Comparison of ENCODE assay signal across 30 cellular contexts in genomic region chr7:33965116-33965827, GRCh38.
DNase-seq lines count a peak whose midpoint lies in the region; ATAC-seq and TF ChIP-seq lines count a peak whose summit lies in the region.
"Had no signal": no experiment of that assay in that cellular context is flagged by ENCODE, and none has a peak within 500 bp of the region (broad histone marks: within the 10 kb centered on the region; RNA-seq: fewer than 3 reads in every experiment).

No MANE protein-coding gene starts in this region.

- no peak overlapping the region for H3K4me3 Mint-ChIP-seq in nephron
- H3K4me3 Mint-ChIP-seq: activated CD8-positive, alpha-beta T cell treated with anti-CD3 and anti-CD28 coated beads for 36 hours; activated naive CD8-positive, alpha-beta T cell treated with anti-CD3 and anti-CD28 coated beads, Interleukin-2, amount 50 U/mL, for 24 hours; GM23338; mesothelial cell of epicardium; natural killer cell treated with Interleukin-12 subunit alpha and Interleukin-12 subunit beta and Interleukin-15 and Interleukin-18, amount 100 ng/mL, for 72 hours; stimulated activated effector memory CD8-positive, alpha-beta T cell treated with anti-CD3 and anti-CD28 coated beads, Interleukin-12 subunit alpha, Interleukin-12 subunit beta, amount 100 ng/mL, for 72 hours had no signal

- H3K27ac Mint-ChIP-seq in nephron = peak overlapping the region; percentile 68 to 89 (median 70)
- H3K27ac Mint-ChIP-seq: activated CD8-positive, alpha-beta T cell treated with anti-CD3 and anti-CD28 coated beads for 36 hours; activated naive CD8-positive, alpha-beta T cell treated with anti-CD3 and anti-CD28 coated beads, Interleukin-2, amount 50 U/mL, for 24 hours; GM23338; mesothelial cell of epicardium; natural killer cell treated with Interleukin-12 subunit alpha and Interleukin-12 subunit beta and Interleukin-15 and Interleukin-18, amount 100 ng/mL, for 72 hours; stimulated activated effector memory CD8-positive, alpha-beta T cell treated with anti-CD3 and anti-CD28 coated beads, Interleukin-12 subunit alpha, Interleukin-12 subunit beta, amount 100 ng/mL, for 72 hours had no signal

- no peak overlapping the region for H3K4me3 ChIP-seq in fibroblast of mammary gland (ENCODE audit: control insufficient read depth, low read depth, low read length)
- H3K4me3 ChIP-seq: breast epithelium, GM23338, testis, vagina had no signal

- no peak for TF ChIP-seq CTCF in fibroblast of mammary gland (conservative IDR thresholded peaks at IDR 0.05; ENCODE audit: control insufficient read depth, insufficient read depth, low read depth, low read length)
- no peak for TF ChIP-seq CTCF in nephron (IDR thresholded peaks at IDR 0.05; ENCODE audit: unreplicated experiment in 3 of 3)

- H3K4me1 Mint-ChIP-seq in nephron = peaks cover 42% of the 10 kb centered on the region
- H3K4me1 Mint-ChIP-seq: activated naive CD8-positive, alpha-beta T cell treated with anti-CD3 and anti-CD28 coated beads, Interleukin-2, amount 50 U/mL, for 24 hours; stimulated activated effector memory CD8-positive, alpha-beta T cell treated with anti-CD3 and anti-CD28 coated beads, Interleukin-12 subunit alpha, Interleukin-12 subunit beta, amount 100 ng/mL, for 72 hours had no signal

- peaks cover 7% of the 10 kb centered on the region for H3K27me3 Mint-ChIP-seq in nephron (ENCODE audit: low read depth)

- in situ Hi-C loops in ACHN (cut with HindIII; ENCODE audit: low pct_ligation_motif_present, low pct_unique_long_range_greater_than_20kb, low sequenced_read_pairs) = no loop called here

- peaks cover 4% of the 10 kb centered on the region for H3K36me3 Mint-ChIP-seq in nephron (ENCODE audit: low read depth)
- H3K36me3 Mint-ChIP-seq: mesothelial cell of epicardium; natural killer cell treated with Interleukin-12 subunit alpha and Interleukin-12 subunit beta and Interleukin-15 and Interleukin-18, amount 100 ng/mL, for 72 hours; stimulated activated effector memory CD8-positive, alpha-beta T cell treated with anti-CD3 and anti-CD28 coated beads, Interleukin-12 subunit alpha, Interleukin-12 subunit beta, amount 100 ng/mL, for 72 hours had no signal

- peak; percentile 76 for ATAC-seq in SK-N-SH treated with all-trans-retinoic acid at 6 μM for 48 hours
- no peak for ATAC-seq in HG03108 (IDR thresholded peaks at IDR 0.05; ENCODE audit: unreplicated experiment)
- ATAC-seq in GM18870 (IDR thresholded peaks at IDR 0.05; ENCODE audit: unreplicated experiment) = no peak
- ATAC-seq: activated CD4-positive, CD25-positive, alpha-beta regulatory T cell treated with anti-CD3 and anti-CD28 coated beads, Interleukin-2, amount 50 U/mL, for 24 hours; activated CD8-positive, alpha-beta T cell treated with anti-CD3 and anti-CD28 coated beads for 36 hours; activated naive CD8-positive, alpha-beta T cell treated with anti-CD3 and anti-CD28 coated beads, Interleukin-2, amount 50 U/mL, for 24 hours; GM23338; natural killer cell treated with Interleukin-12 subunit alpha and Interleukin-12 subunit beta and Interleukin-15 and Interleukin-18, amount 100 ng/mL, for 72 hours; stimulated activated effector memory CD8-positive, alpha-beta T cell treated with anti-CD3 and anti-CD28 coated beads, Interleukin-12 subunit alpha, Interleukin-12 subunit beta, amount 100 ng/mL, for 72 hours had no signal

- H3K9me3 Mint-ChIP-seq in nephron = no peaks in the 10 kb centered on the region
- H3K9me3 Mint-ChIP-seq: activated CD8-positive, alpha-beta T cell treated with anti-CD3 and anti-CD28 coated beads for 36 hours; activated naive CD8-positive, alpha-beta T cell treated with anti-CD3 and anti-CD28 coated beads, Interleukin-2, amount 50 U/mL, for 24 hours; GM23338; mesothelial cell of epicardium; natural killer cell treated with Interleukin-12 subunit alpha and Interleukin-12 subunit beta and Interleukin-15 and Interleukin-18, amount 100 ng/mL, for 72 hours; stimulated activated effector memory CD8-positive, alpha-beta T cell treated with anti-CD3 and anti-CD28 coated beads, Interleukin-12 subunit alpha, Interleukin-12 subunit beta, amount 100 ng/mL, for 72 hours had no signal

- DNase-seq in ACHN (peak; percentile 6), fibroblast of mammary gland (ENCODE audit: low read depth) (peak; percentile 82), SHP77 (lab: John Stamatoyannopoulos, UW) (no peak), NOMO-1 (lab: John Stamatoyannopoulos, UW; ENCODE audit: unreplicated experiment in 2 of 2) (no peak)
- DNase-seq: activated CD8-positive, alpha-beta T cell treated with anti-CD3 and anti-CD28 coated beads for 36 hours; activated gamma-delta T cell; activated naive CD8-positive, alpha-beta T cell treated with anti-CD3 and anti-CD28 coated beads, Interleukin-2, amount 50 U/mL, for 24 hours; activated T-cell treated with anti-CD3 and anti-CD28 coated beads for 4 hours; dermis blood vessel endothelial cell; kidney glomerular epithelial cell; NCI-H1417 treated with DMSO at 0.1 percent for 48 hours; NCI-H2107; NCI-H510A treated with DMSO at 0.1 percent for 48 hours; NK-92 treated with Interleukin-12 subunit alpha and Interleukin-12 subunit beta, amount 100 ng/mL, for 24 hours; posterior cingulate gyrus; small intestine; stimulated activated CD4-positive, alpha-beta T cell treated with anti-CD3 and anti-CD28 coated beads, Interleukin-2, amount 100 ng/mL, for 24 hours; T1000 had no signal

TF ChIP-seq in SK-N-SH treated with all-trans-retinoic acid at 6 μM for 48 hours, 23 proteins besides CTCF, POLR2A, EP300 and RAD21:
- TF ChIP-seq ISL1 (CRISPR knock-in tag; IDR thresholded peaks at IDR 0.05) = peak; percentile 58; the same call in 1 of the 2 replicates
- no peak for TF ChIP-seq TCF4 (CRISPR knock-in tag; IDR thresholded peaks at IDR 0.05; ENCODE audit: borderline replicate concordance)

Comparison
In these comparisons a context has a peak if more than half of its experiments do, and no peak if none do; other contexts are left out.
1. DNase-seq: peak in ACHN (single experiment) and fibroblast of mammary gland (single experiment); none in SHP77 (0 of 2) and NOMO-1 (0 of 2).